Comparison of ENCODE assay signal across 20 cellular contexts in genomic region chr11:106001304-106002012, GRCh38. TPM values are rescaled to one million over a fixed set of nuclear protein-coding genes. Genes with fewer than 3 reads are reported as not detected.
DNase-seq lines count a peak whose midpoint lies in the region; ATAC-seq and TF ChIP-seq lines count a peak whose summit lies in the region.
"Had no signal": no experiment of that assay in that cellular context is flagged by ENCODE, and none has a peak within 500 bp of the region (broad histone marks: within the 10 kb centered on the region; RNA-seq: fewer than 3 reads in every experiment).

No MANE protein-coding gene starts in this region.

- H3K4me1 ChIP-seq in IMR-90 (ENCODE audit: control insufficient read depth, insufficient read depth, low read length) (no peaks in the 10 kb centered on the region), left lung (no peaks in the 10 kb centered on the region)
- H3K4me1 ChIP-seq: tibial nerve had no signal

- no peak overlapping the region for H3K4ac ChIP-seq in IMR-90 (ENCODE audit: low read depth, low read length)

- H3K9me3 ChIP-seq in IMR-90 (ENCODE audit: control insufficient read depth, insufficient read depth, low read length) (peaks cover 12% of the 10 kb centered on the region), left lung (peaks cover 0 to 16% of the 10 kb centered on the region in 2 donors)

- in situ Hi-C loops in IMR-90 (cut with MboI; ENCODE audit: low sequenced_read_pairs): no loop called here

- ATAC-seq in GM19043 (IDR thresholded peaks at IDR 0.05; ENCODE audit: low read depth, unreplicated experiment) (peak; percentile 46), GM21786 (IDR thresholded peaks at IDR 0.05; ENCODE audit: unreplicated experiment) (peak; percentile 56), IMR-90 (ENCODE audit: low read depth) (peak; percentile 56), left lung (peak; percentile 16), GM19035 (IDR thresholded peaks at IDR 0.05; ENCODE audit: unreplicated experiment) (no peak)
- ATAC-seq: left cardiac atrium, right cardiac atrium had no signal

- POLR2A ChIA-PET in IMR-90 (lab: Charles Lee; ENCODE audit: unreplicated experiment): no interaction called here

- H4K91ac ChIP-seq in IMR-90 (ENCODE audit: insufficient read depth, low read depth, low read length): no peak overlapping the region

- no TSS peak for BruUV-seq in IMR-90 (replicated peaks; lab: Mats Ljungman, UMichigan)

- H3K27ac ChIP-seq in IMR-90 (ENCODE audit: insufficient read depth, low read length) (no peak overlapping the region), left lung (no peak overlapping the region)
- H3K27ac ChIP-seq: ovary, tibial nerve had no signal

- no peak overlapping the region for H3K4me3 ChIP-seq in IMR-90 (ENCODE audit: insufficient read depth, low read depth, low read length)
- no peak overlapping the region for H3K4me3 ChIP-seq in left lung
- H3K4me3 ChIP-seq: ovary, tibial nerve had no signal

- no peak overlapping the region for H2BK120ac ChIP-seq in IMR-90 (ENCODE audit: low read depth, low read length)

- H2AFZ ChIP-seq in IMR-90 (replicated peaks; ENCODE audit: low read length, poor library complexity): no peak overlapping the region

- H3K14ac ChIP-seq in IMR-90 (replicated peaks; ENCODE audit: low read depth, low read length): no peak overlapping the region

- no peak overlapping the region for H2BK20ac ChIP-seq in IMR-90 (ENCODE audit: low read depth, low read length)

- no peak overlapping the region for H2AK9ac ChIP-seq in IMR-90 (replicated peaks; ENCODE audit: low read depth, low read length, poor library complexity)

- H3K4me2 ChIP-seq in IMR-90 (ENCODE audit: low read depth, low read length): no peak overlapping the region

- no peak overlapping the region for H2BK5ac ChIP-seq in IMR-90 (ENCODE audit: low read depth, low read length, poor library complexity, severe bottlenecking)

- DNase-seq in IMR-90: peak; percentile 52
- DNase-seq in left lung: no peak
- no peak for DNase-seq in NCI-H1092 treated with DMSO at 0.1 percent for 48 hours (lab: John Stamatoyannopoulos, UW)
- DNase-seq in activated CD4-positive, CD25-positive, alpha-beta regulatory T cell treated with anti-CD3 and anti-CD28 coated beads, Interleukin-2, amount 50 U/mL, for 72 hours: no peak
- no peak for DNase-seq in A172 (ENCODE audit: low spot score)
- DNase-seq: activated CD4-positive, alpha-beta memory T cell treated with anti-CD3 and anti-CD28 coated beads, Interleukin-2, amount 10 ng/mL, durations not matched to agents 7 days and 5 days; activated gamma-delta T cell; GF-D8; head of caudate nucleus; HFFc6; KG1; left cardiac atrium; NCI-H187 treated with DMSO at 0.1 percent for 48 hours; NCI-H69; ovary; right cardiac atrium had no signal

- CTCF ChIA-PET in IMR-90 (lab: Yijun Ruan, JAX): no interaction called here

- H3K56ac ChIP-seq in IMR-90 (ENCODE audit: extremely low read depth, insufficient read depth, low read length): no peak overlapping the region

- no peak for TF ChIP-seq RAD21 in IMR-90 (IDR thresholded peaks at IDR 0.05; ENCODE audit: low read length)

- no peak overlapping the region for H3K23ac ChIP-seq in IMR-90 (ENCODE audit: low read depth, low read length)

- no peak overlapping the region for H4K5ac ChIP-seq in IMR-90 (ENCODE audit: low read depth, low read length)

- TF ChIP-seq POLR2A in IMR-90 (IDR thresholded peaks at IDR 0.05; ENCODE audit: low read depth, low read length): no peak

- H3K27me3 ChIP-seq in IMR-90 (ENCODE audit: control insufficient read depth, insufficient read depth, low read length): no peaks in the 10 kb centered on the region
- H3K27me3 ChIP-seq in left lung: no peaks in the 10 kb centered on the region
- H3K27me3 ChIP-seq: ovary, tibial nerve had no signal

- no peak for TF ChIP-seq CTCF in IMR-90 (conservative IDR thresholded peaks at IDR 0.05; ENCODE audit: low read depth, low read length)
- no peak for TF ChIP-seq CTCF in left lung (IDR thresholded peaks at IDR 0.05)

- no peak overlapping the region for H3K9ac ChIP-seq in IMR-90 (ENCODE audit: low read depth, low read length)

- no peak overlapping the region for H3K18ac ChIP-seq in IMR-90 (ENCODE audit: low read depth, low read length)

- H3K36me3 ChIP-seq in IMR-90 (ENCODE audit: control insufficient read depth, insufficient read depth, low read length) (peaks cover 14% of the 10 kb centered on the region), left lung (peaks cover 0 to 40% of the 10 kb centered on the region in 2 donors)
- H3K36me3 ChIP-seq: ovary had no signal

- intact Hi-C loops in IMR-90 (cut with micrococcal nuclease): no loop called here
- intact Hi-C loops in left lung (cut with DNase I): no loop called here

- H3K79me1 ChIP-seq in IMR-90 (ENCODE audit: low read depth in 1 of 2, low read length in 2 of 2): peaks cover 20 to 23% of the 10 kb centered on the region in 2 experiments

- H2AK5ac ChIP-seq in IMR-90 (ENCODE audit: low read depth, low read length): no peak overlapping the region

- no peaks in the 10 kb centered on the region for H3K9me1 ChIP-seq in IMR-90 (ENCODE audit: insufficient read depth, low read length)

- H4K20me1 ChIP-seq in IMR-90 (ENCODE audit: insufficient read depth, low read length): no peaks in the 10 kb centered on the region

- no peak overlapping the region for H2BK15ac ChIP-seq in IMR-90 (ENCODE audit: low read depth, low read length)

- H4K8ac ChIP-seq in IMR-90 (ENCODE audit: low read depth in 2 of 2, low read length in 2 of 2): no peak overlapping the region

- dilution Hi-C loops in IMR-90 (cut with HindIII; ENCODE audit: low sequenced_read_pairs, unreplicated experiment): no loop called here

- WGBS in IMR-90 (ENCODE audit: extremely low coverage in 2 of 2, insufficient read length in 1 of 2), 2 experiments: no CpG with 5 or more reads among the region's 4 CpGs

TF ChIP-seq in IMR-90, 13 proteins besides CTCF, POLR2A, EP300 and RAD21:
- TF ChIP-seq MAFK (IDR thresholded peaks at IDR 0.05; ENCODE audit: low read depth, low read length): no peak
- TF ChIP-seq RCOR1 (IDR thresholded peaks at IDR 0.05; ENCODE audit: insufficient replicate concordance, low read length): no peak
- no peak for TF ChIP-seq ELK1 (IDR thresholded peaks at IDR 0.05; ENCODE audit: borderline replicate concordance, low read depth, low read length)
- no peak for TF ChIP-seq SMC3 (IDR thresholded peaks at IDR 0.05; ENCODE audit: low read depth, low read length)
- TF ChIP-seq MXI1 (IDR thresholded peaks at IDR 0.05; ENCODE audit: borderline replicate concordance, low read depth, low read length): no peak
- TF ChIP-seq BHLHE40 (IDR thresholded peaks at IDR 0.05; ENCODE audit: low read depth, low read length): no peak
- TF ChIP-seq RFX5 (IDR thresholded peaks at IDR 0.05; ENCODE audit: low read depth, low read length): no peak
- no peak for TF ChIP-seq NFE2L2 (IDR thresholded peaks at IDR 0.05; ENCODE audit: low read depth, low read length)
- no peak for TF ChIP-seq MAZ (IDR thresholded peaks at IDR 0.05; ENCODE audit: borderline replicate concordance, low read depth, low read length)
- TF ChIP-seq, protein P1, sequence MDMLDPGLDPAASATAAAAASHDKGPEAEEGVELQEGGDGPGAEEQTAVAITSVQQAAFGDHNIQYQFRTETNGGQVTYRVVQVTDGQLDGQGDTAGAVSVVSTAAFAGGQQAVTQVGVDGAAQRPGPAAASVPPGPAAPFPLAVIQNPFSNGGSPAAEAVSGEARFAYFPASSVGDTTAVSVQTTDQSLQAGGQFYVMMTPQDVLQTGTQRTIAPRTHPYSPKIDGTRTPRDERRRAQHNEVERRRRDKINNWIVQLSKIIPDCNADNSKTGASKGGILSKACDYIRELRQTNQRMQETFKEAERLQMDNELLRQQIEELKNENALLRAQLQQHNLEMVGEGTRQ (IDR thresholded peaks at IDR 0.05; ENCODE audit: low read depth, low read length): no peak
- TF ChIP-seq CEBPB (IDR thresholded peaks at IDR 0.05; ENCODE audit: low read depth, low read length): no peak
- no peak for TF ChIP-seq CHD1 (IDR thresholded peaks at IDR 0.05; ENCODE audit: low read depth, low read length)
- TF ChIP-seq FOS (IDR thresholded peaks at IDR 0.05; ENCODE audit: low read depth, low read length): no peak

RNA-seq across cellular contexts. Expression of gene MSANTD4, which starts 20.6 kb away (rescaled TPM):
- total RNA-seq in IMR-90 (2012; rRNA removed) (18.8 and 30.3 TPM in 2 replicates), left lung (10 to 100 TPM; 15.1 to 17.3 TPM)
- 6.3 and 9.4 TPM in 2 replicates for polyA plus RNA-seq in IMR-90 (2012; rRNA removed)
- polyA plus RNA-seq in IMR-90 (2012; cell fraction: cytosol; rRNA removed): 0.91 and 2.4 TPM in 2 replicates
- polyA plus RNA-seq in IMR-90 (2012; cell fraction: nucleus; rRNA removed; ENCODE audit: low replicate concordance): 4.5 and 5.1 TPM in 2 replicates
- 16.2 and 18.1 TPM in 2 replicates for total RNA-seq in A172 (2014; rRNA removed; shearing (Covaris generic))
